Comparison of ENCODE assay signal across 11 cellular contexts in genomic region chr17:50145532-50146229, GRCh38. TPM values are rescaled to one million over a fixed set of nuclear protein-coding genes. Genes with fewer than 3 reads are reported as not detected.
DNase-seq lines count a peak whose midpoint lies in the region; ATAC-seq and TF ChIP-seq lines count a peak whose summit lies in the region.
"Had no signal": no experiment of that assay in that cellular context is flagged by ENCODE, and none has a peak within 500 bp of the region (broad histone marks: within the 10 kb centered on the region; RNA-seq: fewer than 3 reads in every experiment).

No MANE protein-coding gene starts in this region.

- CTCF ChIA-PET in AG04449 (lab: Yijun Ruan, JAX): interaction anchor here (1.1 to 8.9 kb wide), 9 partner anchors 9 to 150 kb away, joined by 3 to 77 read pairs (median 6); partner anchors contain the start of genes PDK2 and SAMD14

- H3K36me3 Mint-ChIP-seq in natural killer cell: no peaks in the 10 kb centered on the region

- H3K4me3 Mint-ChIP-seq in natural killer cell: peak overlapping the region; percentile 35

- ATAC-seq in natural killer cell: no peak
- ATAC-seq in mucosa of descending colon: no peak

- H3K4me3 ChIP-seq in AG04449 (ENCODE audit: low read depth, low read length): peak overlapping the region; percentile 77
- H3K4me3 ChIP-seq in GM12865 (ENCODE audit: low read depth, low read length): peak overlapping the region; percentile 91
- no peak overlapping the region for H3K4me3 ChIP-seq in mucosa of descending colon

- intact Hi-C loops in natural killer cell (cut with micrococcal nuclease) (no loop called here), mucosa of descending colon (cut with DNase I, micrococcal nuclease) (no loop called here)

- H3K4me1 ChIP-seq in mucosa of descending colon (ENCODE audit: low read depth): peaks cover 26% of the 10 kb centered on the region

- H3K36me3 ChIP-seq in mucosa of descending colon (ENCODE audit: low read depth): no peaks in the 10 kb centered on the region

- no peaks in the 10 kb centered on the region for H3K9me3 Mint-ChIP-seq in natural killer cell

- peaks cover 77 to 82% of the 10 kb centered on the region in 2 donors for H3K4me1 Mint-ChIP-seq in natural killer cell

- POLR2A ChIA-PET in AG04449 (lab: Yijun Ruan, JAX): interaction anchor here (0.6 to 1.1 kb wide), 2 partner anchors 13 to 64 kb away, joined by 3 read pairs; no protein-coding TSS in a partner anchor

- H3K27me3 Mint-ChIP-seq in natural killer cell (ENCODE audit: low read depth in 2 of 2): no peaks in the 10 kb centered on the region

- TF ChIP-seq CTCF in AG04449 (IDR thresholded peaks at IDR 0.05; ENCODE audit: insufficient read depth, low read length, missing control alignments) (no peak), GM12865 (IDR thresholded peaks at IDR 0.05; ENCODE audit: insufficient read depth, low read depth, low read length, missing control alignments) (no peak), natural killer cell (IDR thresholded peaks at IDR 0.05) (no peak), mucosa of descending colon (IDR thresholded peaks at IDR 0.05) (no peak)

- H3K9me3 ChIP-seq in mucosa of descending colon: no peaks in the 10 kb centered on the region

- no peak for DNase-seq in AG04449 (ENCODE audit: low read depth, low spot score)
- DNase-seq in GM12865 (ENCODE audit: low read depth): no peak
- DNase-seq in natural killer cell: no peak
- no peak for DNase-seq in cortex of kidney (lab: John Stamatoyannopoulos, UW)
- DNase-seq in mucosa of descending colon: no peak
- DNase-seq in dedifferentiated amniotic fluid mesenchymal stem cell (ENCODE audit: extremely low spot score): no peak
- DNase-seq in NCI-H526 (lab: John Stamatoyannopoulos, UW): no peak
- DNase-seq: DMS79 treated with DMSO at 0.1 percent for 48 hours, NCI-H1417 treated with DMSO at 0.1 percent for 48 hours had no signal

- H3K27ac Mint-ChIP-seq in natural killer cell: peak overlapping the region; percentile 11 to 98

- H3K27ac ChIP-seq in angular gyrus (ENCODE audit: low read depth, low read length): peak overlapping the region; percentile 32
- H3K27ac ChIP-seq: parathyroid adenoma had no signal

RNA-seq across cellular contexts. Expression of gene PPP1R9B, which starts 4.8 kb away (rescaled TPM):
- total RNA-seq in natural killer cell: 100 to 1,000 TPM; 124 to 162 (median 135) TPM
- total RNA-seq in mucosa of descending colon: 10 to 100 TPM; 27.3 to 47.5 (median 33.1) TPM

RNA-seq across cellular contexts. Expression of gene SAMD14, which starts 15.7 kb away (rescaled TPM):
- total RNA-seq in natural killer cell (1 to 10 TPM; 1.1 to 2.1 (median 1.5) TPM), mucosa of descending colon (1 to 10 TPM in 2 of 3 donors, under 1 TPM in 1; 0.52 to 2.6 (median 1.2) TPM)

RNA-seq across cellular contexts. Expression of gene SGCA, which starts 20.1 kb away (rescaled TPM):
- total RNA-seq in natural killer cell (not detected), mucosa of descending colon (10 to 100 TPM in 1 of 3 donors, 1 to 10 TPM in 1, under 1 TPM in 1; 0.64 to 30.7 (median 6.8) TPM)

RNA-seq across cellular contexts. Expression of gene PDK2, which starts 50.5 kb away (rescaled TPM):
- total RNA-seq in natural killer cell (10 to 100 TPM; 23.2 to 32.9 (median 23.6) TPM), mucosa of descending colon (10 to 100 TPM; 51.0 to 91.6 (median 72.6) TPM)

RNA-seq across cellular contexts. Expression of gene COL1A1, which starts 55.8 kb away (rescaled TPM):
- total RNA-seq in natural killer cell (1 to 10 TPM; 2.3 to 7.5 (median 2.6) TPM), mucosa of descending colon (100 to 1,000 TPM in 2 of 3 donors, 10 to 100 TPM in 1; 53.0 to 248 (median 160) TPM)
